Comparison of ENCODE assay signal across 1 cellular context in genomic region chr2:86500325-86500724, GRCh38.
TF ChIP-seq lines count a peak whose summit lies in the region.

No MANE protein-coding gene starts in this region.

TF ChIP-seq in HepG2, 621 proteins besides CTCF, POLR2A, EP300 and RAD21 (continued from another document):
- TF ChIP-seq LBX2 (CRISPR knock-in tag; IDR thresholded peaks at IDR 0.05; ENCODE audit: borderline replicate concordance), result no peak
- TF ChIP-seq HIVEP1 (CRISPR knock-in tag; IDR thresholded peaks at IDR 0.05), result no peak
- no peak for TF ChIP-seq ZXDC (CRISPR knock-in tag; IDR thresholded peaks at IDR 0.05)
- no peak for TF ChIP-seq ARHGAP35 (CRISPR knock-in tag; IDR thresholded peaks at IDR 0.05; ENCODE audit: borderline replicate concordance)
- peak; percentile 95 for TF ChIP-seq ZNF280B (CRISPR knock-in tag; IDR thresholded peaks at IDR 0.05; ENCODE audit: borderline replicate concordance)
- no peak for TF ChIP-seq DNMT1 (CRISPR knock-in tag; IDR thresholded peaks at IDR 0.05)
- no peak for TF ChIP-seq SP2 (CRISPR knock-in tag; IDR thresholded peaks at IDR 0.05)
- 0 out of 2 replicates have a peak, but pooled peaks have one; percentile 59 for TF ChIP-seq ZNF280D (CRISPR knock-in tag; IDR thresholded peaks at IDR 0.05)
- no peak for TF ChIP-seq ZNF570 (CRISPR knock-in tag; IDR thresholded peaks at IDR 0.05; ENCODE audit: borderline replicate concordance)
- no peak for TF ChIP-seq ETV6 (CRISPR knock-in tag; conservative IDR thresholded peaks at IDR 0.05)
- TF ChIP-seq MIER3 (CRISPR knock-in tag; IDR thresholded peaks at IDR 0.05; ENCODE audit: borderline replicate concordance), result no peak
- no peak for TF ChIP-seq ATF6 (CRISPR knock-in tag; conservative IDR thresholded peaks at IDR 0.05)
- TF ChIP-seq ZNF556 (CRISPR knock-in tag; IDR thresholded peaks at IDR 0.05; ENCODE audit: borderline replicate concordance), result 0 out of 2 replicates have a peak, but pooled peaks have one; percentile 55
- TF ChIP-seq MNT (IDR thresholded peaks at IDR 0.05), result no peak
- peak; percentile 50; the same call in 1 of the 2 replicates for TF ChIP-seq TOPORS (CRISPR knock-in tag; IDR thresholded peaks at IDR 0.05)
- no peak for TF ChIP-seq PCBP1 (IDR thresholded peaks at IDR 0.05; ENCODE audit: borderline replicate concordance, low read depth, low read length)
- TF ChIP-seq CCDC6 (CRISPR knock-in tag; IDR thresholded peaks at IDR 0.05), result no peak
- no peak for TF ChIP-seq FOSL1 (CRISPR knock-in tag; IDR thresholded peaks at IDR 0.05; ENCODE audit: borderline replicate concordance)
- no peak for TF ChIP-seq DZIP1 (CRISPR knock-in tag; IDR thresholded peaks at IDR 0.05)
- TF ChIP-seq MED1 (CRISPR knock-in tag; IDR thresholded peaks at IDR 0.05), result no peak
- no peak for TF ChIP-seq BCL6 (CRISPR knock-in tag; IDR thresholded peaks at IDR 0.05)
- TF ChIP-seq ZBTB7A (CRISPR knock-in tag; IDR thresholded peaks at IDR 0.05), result no peak
- TF ChIP-seq GPBP1L1 (CRISPR knock-in tag; IDR thresholded peaks at IDR 0.05), result no peak
- no peak for TF ChIP-seq ZBTB49 (CRISPR knock-in tag; IDR thresholded peaks at IDR 0.05; ENCODE audit: borderline replicate concordance)
- no peak for TF ChIP-seq BRCA1 (CRISPR knock-in tag; IDR thresholded peaks at IDR 0.05)
- TF ChIP-seq ZMYM2 (CRISPR knock-in tag; IDR thresholded peaks at IDR 0.05), result 0 out of 2 replicates have a peak, but pooled peaks have one; percentile 39
- no peak for TF ChIP-seq ZNF276 (CRISPR knock-in tag; IDR thresholded peaks at IDR 0.05; ENCODE audit: low read depth)
